ENCODE assay signal across 14 cellular contexts in the genomic region with DNA sequence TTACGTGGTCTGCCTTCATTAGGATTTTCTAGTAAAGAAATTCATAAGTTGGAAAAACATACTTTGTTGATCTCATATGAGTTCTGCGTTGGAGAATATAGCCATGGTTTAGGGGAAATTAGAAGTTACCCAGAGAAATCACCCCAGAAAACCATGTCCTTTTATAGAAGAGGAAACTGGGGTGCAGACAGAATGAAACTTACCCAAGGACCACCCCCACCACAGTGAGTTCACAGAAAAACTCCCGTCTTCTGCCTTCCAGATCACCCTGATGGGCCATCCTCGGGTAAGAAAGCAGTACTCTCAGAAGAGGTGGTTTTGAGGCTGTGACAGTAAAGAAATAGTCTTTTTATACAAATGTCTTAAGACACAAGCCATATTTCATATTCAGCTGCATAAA.
A peak's percentile ranks its signal among the peaks of the same experiment; 100 is the strongest.
DNase-seq lines count a peak whose midpoint lies in the region; ATAC-seq and TF ChIP-seq lines count a peak whose summit lies in the region.
"Had no signal": no experiment of that assay in that cellular context is flagged by ENCODE, and none has a peak within 500 bp of the region (broad histone marks: within the 10 kb centered on the region; RNA-seq: fewer than 3 reads in every experiment).

No MANE protein-coding gene starts in this region.

- DNase-seq in GM06990 (ENCODE audit: extremely low read depth, insufficient read length) (peak; percentile 38), GM13977 (ENCODE audit: low spot score) (peak; percentile 27), NCI-H2107 treated with DMSO at 0.1 percent for 48 hours (lab: John Stamatoyannopoulos, UW; ENCODE audit: unreplicated experiment) (no peak), NCI-H146 (lab: John Stamatoyannopoulos, UW) (no peak), NCI-H187 treated with DMSO at 0.1 percent for 48 hours (lab: John Stamatoyannopoulos, UW) (no peak)
- DNase-seq: AML-193; Caco-2; CD4-positive, alpha-beta T cell; H9 had no signal

- peak overlapping the region; percentile 98 for H3K27ac ChIP-seq in parathyroid adenoma
- H3K27ac ChIP-seq: 22Rv1, A549, C4-2B had no signal

- H3K9me3 ChIP-seq in parathyroid adenoma (ENCODE audit: control insufficient read depth, low read length) = no peaks in the 10 kb centered on the region
- H3K9me3 ChIP-seq: A549, Caco-2 had no signal

- H3K36me3 ChIP-seq in GM06990 (ENCODE audit: control insufficient read depth, insufficient read depth, low read length) (no peaks in the 10 kb centered on the region), parathyroid adenoma (ENCODE audit: control insufficient read depth, insufficient read depth, low read length) (no peaks in the 10 kb centered on the region)

- in situ Hi-C loops in GM13977 (cut with MboI; ENCODE audit: low pct_unique_long_range_greater_than_20kb, low sequenced_read_pairs, unreplicated experiment) = no loop called here

- TF ChIP-seq CTCF in GM06990 (IDR thresholded peaks at IDR 0.05; ENCODE audit: insufficient read depth, low read length, poor library complexity, severe bottlenecking) (no peak), GM13977 (IDR thresholded peaks at IDR 0.05; ENCODE audit: extremely low read depth, insufficient read depth, missing control alignments) (no peak), parathyroid adenoma (IDR thresholded peaks at IDR 0.05) (no peak)

- peaks cover 58% of the 10 kb centered on the region for H3K4me1 ChIP-seq in parathyroid adenoma
- H3K4me1 ChIP-seq: A549, Caco-2 had no signal

- ATAC-seq in GM21529 (IDR thresholded peaks at IDR 0.05; ENCODE audit: unreplicated experiment) = peak; percentile 55
- ATAC-seq: A549 had no signal

- H3K4me2 ChIP-seq in parathyroid adenoma (ENCODE audit: low read length) = peak overlapping the region; percentile 72
- H3K4me2 ChIP-seq: A549 had no signal

- peak overlapping the region; percentile 15 for H3K9ac ChIP-seq in parathyroid adenoma

- no peak overlapping the region for H2AFZ ChIP-seq in parathyroid adenoma

- peaks cover 73% of the 10 kb centered on the region for H3K79me2 ChIP-seq in parathyroid adenoma

- H3K4me3 ChIP-seq in GM06990 (replicated peaks; ENCODE audit: low read depth, low read length) (no peak overlapping the region), parathyroid adenoma (ENCODE audit: low read depth, low read length) (peak overlapping the region; percentile 82)
- H3K4me3 ChIP-seq: A549 had no signal

- H3K27me3 ChIP-seq in GM06990 (replicated peaks; ENCODE audit: control insufficient read depth, insufficient read depth, low read length) (no peaks in the 10 kb centered on the region), parathyroid adenoma (ENCODE audit: control insufficient read depth, insufficient read depth, low read length) (no peaks in the 10 kb centered on the region)

Comparison
In these comparisons a context has a peak if more than half of its experiments do, and no peak if none do; other contexts are left out.
1. DNase-seq: peak in GM06990 (single experiment) and GM13977 (single experiment); none in NCI-H2107 treated with DMSO at 0.1 percent for 48 hours (single experiment), NCI-H146 (single experiment) and NCI-H187 treated with DMSO at 0.1 percent for 48 hours (single experiment).